ENCODE assay signal across 24 cellular contexts in genomic region chr16:2388139-2388874, GRCh38. TPM values are rescaled to one million over a fixed set of nuclear protein-coding genes. Genes with fewer than 3 reads are reported as not detected.
DNase-seq lines count a peak whose midpoint lies in the region; ATAC-seq, FAIRE-seq and TF ChIP-seq lines count a peak whose summit lies in the region.
"Had no signal": no experiment of that assay in that cellular context is flagged by ENCODE, and none has a peak within 500 bp of the region (broad histone marks: within the 10 kb centered on the region; RNA-seq: fewer than 3 reads in every experiment).

No MANE protein-coding gene starts in this region.

- H3K4me3 ChIP-seq in LNCaP clone FGC (ENCODE audit: low read depth, low read length), result no peak overlapping the region
- no peak overlapping the region for H3K4me3 ChIP-seq in astrocyte of the spinal cord (ENCODE audit: low read depth, low read length)
- no peak overlapping the region for H3K4me3 ChIP-seq in pancreas
- H3K4me3 ChIP-seq: A549, MG63, PC-9 had no signal

- no peak for FAIRE-seq in pancreas (lab: Jason Lieb, UNC)
- FAIRE-seq: A549, GM12892, HTR-8/SVneo had no signal

- H3K36me3 ChIP-seq in pancreas, result no peaks in the 10 kb centered on the region
- H3K36me3 ChIP-seq: MG63 had no signal

- intact Hi-C loops in pancreas (cut with DNase I), result no loop called here

- in situ Hi-C loops in astrocyte of the spinal cord (cut with HindIII; ENCODE audit: low sequenced_read_pairs), result no loop called here

- H3K27ac ChIP-seq in C4-2B, result peak overlapping the region; percentile 11; the same call in 1 of the 2 replicates
- peak overlapping the region in 3 of 4 donors; percentile 8 to 52 (median 35) for H3K27ac ChIP-seq in pancreas
- H3K27ac ChIP-seq: A549, PC-9 had no signal

- no peaks in the 10 kb centered on the region for H3K27me3 ChIP-seq in pancreas
- H3K27me3 ChIP-seq: MG63 had no signal

- peak; percentile 35 to 75 (median 64) for ATAC-seq in pancreas
- ATAC-seq in HG03045 (IDR thresholded peaks at IDR 0.05; ENCODE audit: unreplicated experiment), result no peak
- ATAC-seq: CD8-positive, alpha-beta T cell had no signal

- DNase-seq in LNCaP clone FGC (ENCODE audit: low read depth) (peak; percentile 10), astrocyte of the spinal cord (ENCODE audit: low read depth, low spot score) (peak; percentile 19), pancreas (peak in 3 of 6 donors; percentile 9 to 31 (median 22)), Ammon's horn (ENCODE audit: low spot score) (no peak), cerebellar cortex (ENCODE audit: low spot score) (no peak)
- DNase-seq: AML-193; C1 segment of cervical spinal cord; CD8-positive, alpha-beta T cell; DMS 273 treated with DMSO at 0.1 percent for 48 hours; DND-41; H7; KBM-7; NCI-H1105 treated with DMSO at 0.1 percent for 48 hours; NCI-H1694; NCI-H2227 treated with DMSO at 0.1 percent for 48 hours; PC-9; Right ventricle myocardium superior; T-helper 1 cell had no signal

- WGBS in pancreas, 2 donors, result 39 to 44% methylated on average over 3 of the region's 3 CpGs

- H3K9me3 ChIP-seq in pancreas, result no peaks in the 10 kb centered on the region

- no peak for TF ChIP-seq CTCF in C4-2B (conservative IDR thresholded peaks at IDR 0.05)
- TF ChIP-seq CTCF in LNCaP clone FGC (IDR thresholded peaks at IDR 0.05; ENCODE audit: control insufficient read depth, extremely low read depth, insufficient read depth), result no peak
- TF ChIP-seq CTCF in astrocyte of the spinal cord (IDR thresholded peaks at IDR 0.05; ENCODE audit: low read depth, low read length), result no peak
- no peak for TF ChIP-seq CTCF in pancreas (IDR thresholded peaks at IDR 0.05)

- H3K4me1 ChIP-seq in pancreas, result peaks cover 0 to 10% (median 6%) of the 10 kb centered on the region in 3 donors
- H3K4me1 ChIP-seq: A549 had no signal

RNA-seq across cellular contexts. Expression of gene CCNF, which starts 40.9 kb away (rescaled TPM):
- 1 to 10 TPM in 4 of 6 donors, under 1 TPM in 2; 0.69 to 2.6 (median 1.3) TPM for total RNA-seq in pancreas
- under 1 TPM; 0.77 to 0.91 TPM for polyA plus RNA-seq in pancreas

RNA-seq across cellular contexts. Expression of gene ABCA3, which starts 47.8 kb away (rescaled TPM):
- 10 to 100 TPM; 12.7 to 26.5 (median 16.5) TPM for total RNA-seq in pancreas
- 10 to 100 TPM; 22.6 to 22.8 TPM for polyA plus RNA-seq in pancreas

Comparison
In these comparisons a context has a peak if more than half of its experiments do, and no peak if none do; other contexts are left out.
1. DNase-seq: peak in LNCaP clone FGC (single experiment) and astrocyte of the spinal cord (single experiment); none in Ammon's horn (single experiment) and cerebellar cortex (single experiment).